Comparison of ENCODE assay signal across 8 cellular contexts in genomic region chr1:151534662-151535278, GRCh38. TPM values are rescaled to one million over a fixed set of nuclear protein-coding genes. Genes with fewer than 3 reads are reported as not detected.
DNase-seq lines count a peak whose midpoint lies in the region; ATAC-seq and TF ChIP-seq lines count a peak whose summit lies in the region.

No MANE protein-coding gene starts in this region.

- peak; percentile 98 for TF ChIP-seq CTCF in LNCaP clone FGC (IDR thresholded peaks at IDR 0.05; ENCODE audit: control insufficient read depth, extremely low read depth, insufficient read depth)

- DNase-seq in EL: peak; percentile 76
- DNase-seq in LNCaP clone FGC (ENCODE audit: low read depth): no peak
- peak; percentile 67 for DNase-seq in SKM-1 treated with dmso at 0.1 percent for 144 hours (lab: John Stamatoyannopoulos, UW; ENCODE audit: unreplicated experiment)
- peak; percentile 78 for DNase-seq in activated naive CD4-positive, alpha-beta T cell treated with anti-CD3 and anti-CD28 coated beads, Interleukin-2, amount 50 U/mL, for 16 hours
- peak; percentile 90 for DNase-seq in Right ventricle myocardium inferior (ENCODE audit: missing footprints)
- peak; percentile 59 for DNase-seq in putamen (ENCODE audit: low spot score)

- intact Hi-C loops in Right ventricle myocardium inferior (cut with DNase I): loop anchor here (5.0 kb wide), 1 partner anchor 303 kb away; the partner anchor contains the start of gene C2CD4D

- no peak overlapping the region for H3K4me3 ChIP-seq in LNCaP clone FGC (ENCODE audit: low read depth, low read length)

- ATAC-seq in Right ventricle myocardium inferior (peak; percentile 72), HG03460 (IDR thresholded peaks at IDR 0.05; ENCODE audit: unreplicated experiment) (no peak), GM19328 (IDR thresholded peaks at IDR 0.05; ENCODE audit: unreplicated experiment) (no peak)

RNA-seq across cellular contexts. Expression of gene TUFT1, which starts 5.3 kb away (rescaled TPM):
- total RNA-seq in Right ventricle myocardium inferior: 3.5 TPM

RNA-seq across cellular contexts. Expression of gene CGN, which starts 23.6 kb away (rescaled TPM):
- 0.22 TPM for total RNA-seq in Right ventricle myocardium inferior
